Comparison of ENCODE assay signal across 30 cellular contexts in the genomic region with DNA sequence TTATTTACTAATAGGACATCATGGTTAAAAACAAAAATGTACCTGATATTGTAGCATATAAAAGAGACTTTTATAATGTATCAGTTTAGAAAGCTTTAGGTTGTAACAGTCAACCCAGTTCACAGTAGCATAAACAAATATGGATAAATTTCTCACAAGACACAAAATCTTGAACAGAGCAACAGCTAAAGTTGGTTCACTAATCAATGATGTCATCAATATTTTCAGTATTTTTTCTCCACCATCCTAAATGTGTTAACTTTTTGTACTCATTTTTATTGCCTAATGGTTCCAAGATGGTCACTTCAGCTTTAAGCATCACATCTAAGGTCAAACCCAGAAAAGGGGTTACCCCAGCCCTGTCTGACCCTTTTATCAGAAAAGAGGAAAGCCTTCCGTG. TPM values are rescaled to one million over a fixed set of nuclear protein-coding genes. Genes with fewer than 3 reads are reported as not detected.
"Had no signal": no experiment of that assay in that cellular context is flagged by ENCODE, and none has a peak within 500 bp of the region (broad histone marks: within the 10 kb centered on the region; RNA-seq: fewer than 3 reads in every experiment).

No MANE protein-coding gene starts in this region.

- H3K9me3 ChIP-seq: ovary, psoas muscle, suprapubic skin, testis, transverse colon, upper lobe of right lung, uterus had no signal

- H3K9ac ChIP-seq: neural progenitor cell, parathyroid adenoma had no signal

- H3K4me2 ChIP-seq: smooth muscle cell had no signal

- DNase-seq: natural killer cell; occipital lobe; ovary; posterior cingulate gyrus; psoas muscle; right cardiac atrium; spleen; stimulated activated CD4-positive, alpha-beta T cell treated with anti-CD3 and anti-CD28 coated beads, Interleukin-12 subunit alpha, Interleukin-12 subunit beta, amount 100 ng/mL, for 4 hours; stimulated activated CD4-positive, alpha-beta T cell treated with anti-CD3 and anti-CD28 coated beads, Interleukin-1b, Interleukin-23, amount 100 ng/mL, for 48 hours; stimulated activated CD4-positive, alpha-beta T cell treated with anti-CD3 and anti-CD28 coated beads, Interleukin-4, amount 100 ng/mL, for 1 hour; stimulated activated CD4-positive, alpha-beta T cell treated with anti-CD3 and anti-CD28 coated beads, Interleukin-4, amount 100 ng/mL, for 4 hours; stimulated activated CD8-positive, alpha-beta memory T cell treated with anti-CD3 and anti-CD28 coated beads, Interleukin-4, amount 100 ng/mL, for 48 hours; stimulated activated naive CD4-positive, alpha-beta T cell; stimulated activated naive CD8-positive, alpha-beta T cell treated with anti-CD3 and anti-CD28 coated beads, Interleukin-15, amount 100 ng/mL, for 72 hours; stimulated activated naive CD8-positive, alpha-beta T cell treated with anti-CD3 and anti-CD28 coated beads, Interleukin-15, Interleukin-2, amounts not matched to agents 100 U/mL and 50 U/mL, for 24 hours; substantia nigra; testis; tibial artery; transverse colon; upper lobe of right lung; uterus had no signal

- H3K4me3 ChIP-seq: neural progenitor cell, ovary, psoas muscle, skin epidermis, smooth muscle cell, spleen, suprapubic skin, testis, tibial artery, transverse colon, upper lobe of right lung, uterus had no signal

- H3K27me3 ChIP-seq: neural progenitor cell, ovary, spleen, suprapubic skin, testis, transverse colon, upper lobe of right lung, uterus had no signal

- H2AFZ ChIP-seq: neural progenitor cell, parathyroid adenoma had no signal

- ATAC-seq: natural killer cell; psoas muscle; right cardiac atrium; sciatic nerve; stimulated activated memory B cell treated with anti-CD40 and anti-IgM and Interleukin-4, amounts not matched to agents 10 μg/mL and 1 μg/mL and 100 μg/mL, for 72 hours; stimulated activated naive CD8-positive, alpha-beta T cell treated with anti-CD3 and anti-CD28 coated beads, Interleukin-15, amount 100 ng/mL, for 72 hours; stimulated activated naive CD8-positive, alpha-beta T cell treated with anti-CD3 and anti-CD28 coated beads, Interleukin-15, Interleukin-2, amounts not matched to agents 100 U/mL and 50 U/mL, for 24 hours; upper lobe of right lung had no signal

- H3K4me1 ChIP-seq: parathyroid adenoma, psoas muscle, spleen, testis, tibial artery, transverse colon, upper lobe of right lung, uterus had no signal

- H3K36me3 ChIP-seq: neural progenitor cell, ovary, spleen, suprapubic skin, tibial artery, transverse colon, upper lobe of right lung, uterus had no signal

- H3K79me2 ChIP-seq: parathyroid adenoma had no signal

- H3K27ac ChIP-seq: neural progenitor cell, ovary, parathyroid adenoma, psoas muscle, skin epidermis, spleen, suprapubic skin, testis, tibial artery, transverse colon, upper lobe of right lung, uterus had no signal

RNA-seq across cellular contexts. Expression of a gene that starts 21.2 kb away (rescaled TPM):
- total RNA-seq: natural killer cell, occipital lobe, osteoblast, smooth muscle cell had no signal
- polyA plus RNA-seq: right cardiac atrium had no signal

RNA-seq across cellular contexts. Expression of a gene that starts 26.3 kb away (rescaled TPM):
- total RNA-seq: natural killer cell, osteoblast, renal cortical epithelial cell had no signal
- polyA plus RNA-seq: right cardiac atrium, smooth muscle cell had no signal
